24 cellular contexts compared by ENCODE assay signal in the genomic region with DNA sequence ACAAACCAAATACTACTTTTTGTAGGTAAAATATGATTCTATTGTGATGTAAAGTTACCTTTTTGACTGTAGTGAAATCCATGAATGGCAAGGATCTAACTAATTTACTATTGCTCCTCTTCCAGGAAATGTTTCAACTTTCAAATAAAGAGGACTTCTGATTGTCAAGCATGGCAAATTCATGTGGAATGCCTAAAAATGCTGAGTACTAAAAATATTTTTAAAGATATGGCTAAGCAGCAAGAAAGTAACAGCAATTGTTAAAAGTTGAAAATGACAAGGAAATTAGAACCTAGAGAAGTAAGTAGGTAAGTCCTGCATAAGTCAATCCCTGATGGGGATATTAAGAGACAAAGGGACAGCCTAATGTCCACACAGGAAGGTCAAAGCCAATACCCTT.
DNase-seq lines count a peak whose midpoint lies in the region; ATAC-seq, FAIRE-seq and TF ChIP-seq lines count a peak whose summit lies in the region.
"Had no signal": no experiment of that assay in that cellular context is flagged by ENCODE, and none has a peak within 500 bp of the region (broad histone marks: within the 10 kb centered on the region; RNA-seq: fewer than 3 reads in every experiment).

No MANE protein-coding gene starts in this region.

- no peak overlapping the region for H3K4me2 ChIP-seq in K562 (ENCODE audit: insufficient read depth, low read length)
- H3K4me2 ChIP-seq: BLaER1 had no signal

- H3K9me1 ChIP-seq in K562 (ENCODE audit: control insufficient read depth, insufficient read depth, low read length) = no peaks in the 10 kb centered on the region

- H4K20me1 ChIP-seq in K562 (replicated peaks; ENCODE audit: control insufficient read depth, insufficient read depth, low read length) = no peaks in the 10 kb centered on the region

- H3K27ac Mint-ChIP-seq in activated CD8-positive, alpha-beta T cell treated with anti-CD3 and anti-CD28 coated beads for 36 hours = peak overlapping the region; percentile 80
- H3K27ac Mint-ChIP-seq in activated CD8-positive, alpha-beta T cell treated with anti-CD3 and anti-CD28 coated beads, Interleukin-2, amount 10 ng/mL, durations not matched to agents 7 days and 5 days = no peak overlapping the region
- peak overlapping the region; percentile 68 for H3K27ac Mint-ChIP-seq in stimulated activated naive CD8-positive, alpha-beta T cell treated with anti-CD3 and anti-CD28 coated beads, Interleukin-15, Interleukin-2, amounts not matched to agents 100 ng/mL and 50 ng/mL, for 24 hours
- H3K27ac Mint-ChIP-seq in stimulated activated naive CD8-positive, alpha-beta T cell treated with anti-CD3 and anti-CD28 coated beads, Interleukin-15, amount 100 ng/mL, for 72 hours = no peak overlapping the region
- no peak overlapping the region for H3K27ac Mint-ChIP-seq in T-helper 17 cell
- H3K27ac Mint-ChIP-seq: CD4-positive, CD25-positive, alpha-beta regulatory T cell had no signal

- no peak overlapping the region for H3K4me3 ChIP-seq in K562
- H3K4me3 ChIP-seq: BLaER1 had no signal

- no peaks in the 10 kb centered on the region for H3K27me3 Mint-ChIP-seq in activated CD8-positive, alpha-beta T cell treated with anti-CD3 and anti-CD28 coated beads for 36 hours
- H3K27me3 Mint-ChIP-seq in activated CD8-positive, alpha-beta T cell treated with anti-CD3 and anti-CD28 coated beads, Interleukin-2, amount 10 ng/mL, durations not matched to agents 7 days and 5 days (ENCODE audit: low read depth) = no peaks in the 10 kb centered on the region
- H3K27me3 Mint-ChIP-seq in stimulated activated naive CD8-positive, alpha-beta T cell treated with anti-CD3 and anti-CD28 coated beads, Interleukin-15, Interleukin-2, amounts not matched to agents 100 ng/mL and 50 ng/mL, for 24 hours = no peaks in the 10 kb centered on the region
- no peaks in the 10 kb centered on the region for H3K27me3 Mint-ChIP-seq in stimulated activated naive CD8-positive, alpha-beta T cell treated with anti-CD3 and anti-CD28 coated beads, Interleukin-15, amount 100 ng/mL, for 72 hours
- no peaks in the 10 kb centered on the region for H3K27me3 Mint-ChIP-seq in T-helper 17 cell

- TF ChIP-seq RAD21 in K562 (CRISPR knock-in tag; conservative IDR thresholded peaks at IDR 0.05 in 1 of 2, IDR thresholded peaks at IDR 0.05 in 1 of 2) = no peak

- intact Hi-C loops in activated CD8-positive, alpha-beta T cell treated with anti-CD3 and anti-CD28 coated beads for 36 hours (cut with micrococcal nuclease) = loop anchor here (10.0 kb wide), 1 partner anchor 226 kb away; no protein-coding TSS in a partner anchor
- intact Hi-C loops in K562 (cut with micrococcal nuclease) = no loop called here

- H3K9me3 Mint-ChIP-seq in activated CD8-positive, alpha-beta T cell treated with anti-CD3 and anti-CD28 coated beads for 36 hours = no peaks in the 10 kb centered on the region
- no peaks in the 10 kb centered on the region for H3K9me3 Mint-ChIP-seq in activated CD8-positive, alpha-beta T cell treated with anti-CD3 and anti-CD28 coated beads, Interleukin-2, amount 10 ng/mL, durations not matched to agents 7 days and 5 days (ENCODE audit: insufficient read depth)
- no peaks in the 10 kb centered on the region for H3K9me3 Mint-ChIP-seq in stimulated activated naive CD8-positive, alpha-beta T cell treated with anti-CD3 and anti-CD28 coated beads, Interleukin-15, Interleukin-2, amounts not matched to agents 100 ng/mL and 50 ng/mL, for 24 hours
- no peaks in the 10 kb centered on the region for H3K9me3 Mint-ChIP-seq in stimulated activated naive CD8-positive, alpha-beta T cell treated with anti-CD3 and anti-CD28 coated beads, Interleukin-15, amount 100 ng/mL, for 72 hours

- peaks cover 71% of the 10 kb centered on the region for H3K4me1 Mint-ChIP-seq in activated CD8-positive, alpha-beta T cell treated with anti-CD3 and anti-CD28 coated beads for 36 hours (ENCODE audit: low read depth)
- H3K4me1 Mint-ChIP-seq in activated CD8-positive, alpha-beta T cell treated with anti-CD3 and anti-CD28 coated beads, Interleukin-2, amount 10 ng/mL, durations not matched to agents 7 days and 5 days (ENCODE audit: low read depth) = peaks cover 64% of the 10 kb centered on the region
- H3K4me1 Mint-ChIP-seq in stimulated activated naive CD8-positive, alpha-beta T cell treated with anti-CD3 and anti-CD28 coated beads, Interleukin-15, Interleukin-2, amounts not matched to agents 100 ng/mL and 50 ng/mL, for 24 hours (ENCODE audit: low read depth) = peaks cover 83% of the 10 kb centered on the region
- peaks cover 67% of the 10 kb centered on the region for H3K4me1 Mint-ChIP-seq in stimulated activated naive CD8-positive, alpha-beta T cell treated with anti-CD3 and anti-CD28 coated beads, Interleukin-15, amount 100 ng/mL, for 72 hours
- peaks cover 4% of the 10 kb centered on the region for H3K4me1 Mint-ChIP-seq in T-helper 17 cell

- H3K9ac ChIP-seq in K562 (ENCODE audit: insufficient read depth in 1 of 2, low read depth in 2 of 2, low read length in 2 of 2) = no peak overlapping the region
- H3K9ac ChIP-seq: BLaER1 had no signal

- no peak for TF ChIP-seq CTCF in activated CD8-positive, alpha-beta T cell treated with anti-CD3 and anti-CD28 coated beads for 36 hours (IDR thresholded peaks at IDR 0.05)
- no peak for TF ChIP-seq CTCF in K562 (IDR thresholded peaks at IDR 0.05 in 2 of 3, conservative IDR thresholded peaks at IDR 0.05 in 1 of 3; ENCODE audit: insufficient read depth in 2 of 3, low read depth in 1 of 3, low read length in 3 of 3)

- H3K27me3 ChIP-seq in K562 (ENCODE audit: control insufficient read depth in 2 of 2, insufficient read depth in 2 of 2, low read length in 2 of 2) = no peaks in the 10 kb centered on the region
- H3K27me3 ChIP-seq: BLaER1 had no signal

- no peaks in the 10 kb centered on the region for H3K79me2 ChIP-seq in K562 (ENCODE audit: control insufficient read depth, insufficient read depth, low read length)

- DNase-seq in activated CD8-positive, alpha-beta T cell treated with anti-CD3 and anti-CD28 coated beads for 36 hours = no peak
- DNase-seq in activated CD8-positive, alpha-beta T cell treated with anti-CD3 and anti-CD28 coated beads, Interleukin-2, amount 10 ng/mL, durations not matched to agents 7 days and 5 days = no peak
- DNase-seq in stimulated activated naive CD8-positive, alpha-beta T cell treated with anti-CD3 and anti-CD28 coated beads, Interleukin-15, amount 100 ng/mL, for 72 hours = no peak
- DNase-seq in K562 (ENCODE audit: extremely low read depth in 1 of 4, low spot score in 3 of 4) (no peak), NCI-H187 (lab: John Stamatoyannopoulos, UW) (no peak), T-helper 17 cell (no peak)
- DNase-seq: 8988T; CD4-positive, CD25-positive, alpha-beta regulatory T cell; DMS153; DND-41; KBM-7; NCI-H1105 treated with DMSO at 0.1 percent for 48 hours; NCI-H146; NCI-H2029; NCI-H446; NCI-H524 treated with DMSO at 0.1 percent for 48 hours; NCI-H82; NK-92 treated with Interleukin-12 subunit alpha and Interleukin-12 subunit beta, amount 100 ng/mL, for 24 hours; PC-3 had no signal

- H3K27ac ChIP-seq in K562 (ENCODE audit: extremely low read depth, low read depth, low read length) = no peak overlapping the region
- H3K27ac ChIP-seq: BLaER1 had no signal

- BruUV-seq in K562 (replicated peaks; lab: Mats Ljungman, UMichigan) = no TSS peak

- POLR2A ChIA-PET in activated CD8-positive, alpha-beta T cell treated with anti-CD3 and anti-CD28 coated beads for 36 hours (lab: Charles Lee) = no interaction called here
- POLR2A ChIA-PET in activated CD8-positive, alpha-beta T cell treated with anti-CD3 and anti-CD28 coated beads, Interleukin-2, amount 10 ng/mL, durations not matched to agents 7 days and 5 days (lab: Charles Lee) = no interaction called here
- POLR2A ChIA-PET in K562 (lab: Yijun Ruan, JAX) = no interaction called here

- no peak for FAIRE-seq in K562 (lab: Jason Lieb, UNC)
- FAIRE-seq: GM18507 had no signal

- no peaks in the 10 kb centered on the region for H3K4me1 ChIP-seq in K562 (replicated peaks in 1 of 2; ENCODE audit: control insufficient read depth in 2 of 2, insufficient read depth in 2 of 2, low read length in 2 of 2)

- no peak for TF ChIP-seq EP300 in K562 (IDR thresholded peaks at IDR 0.05; ENCODE audit: low read length)

- TF ChIP-seq POLR2A in K562 (conservative IDR thresholded peaks at IDR 0.05) = no peak

- H3K4me3 Mint-ChIP-seq in activated CD8-positive, alpha-beta T cell treated with anti-CD3 and anti-CD28 coated beads for 36 hours = no peak overlapping the region
- no peak overlapping the region for H3K4me3 Mint-ChIP-seq in activated CD8-positive, alpha-beta T cell treated with anti-CD3 and anti-CD28 coated beads, Interleukin-2, amount 10 ng/mL, durations not matched to agents 7 days and 5 days
- H3K4me3 Mint-ChIP-seq in stimulated activated naive CD8-positive, alpha-beta T cell treated with anti-CD3 and anti-CD28 coated beads, Interleukin-15, Interleukin-2, amounts not matched to agents 100 ng/mL and 50 ng/mL, for 24 hours = no peak overlapping the region
- peak overlapping the region in 1 of 2 donors; percentile 44 for H3K4me3 Mint-ChIP-seq in stimulated activated naive CD8-positive, alpha-beta T cell treated with anti-CD3 and anti-CD28 coated beads, Interleukin-15, amount 100 ng/mL, for 72 hours
- no peak overlapping the region for H3K4me3 Mint-ChIP-seq in T-helper 17 cell

- H3K9me3 ChIP-seq in K562 (replicated peaks; ENCODE audit: control insufficient read depth, insufficient read depth, low read depth, low read length) = no peaks in the 10 kb centered on the region
- H3K9me3 ChIP-seq in T-helper 17 cell (ENCODE audit: control insufficient read depth, low read length, poor library complexity, severe bottlenecking) = no peaks in the 10 kb centered on the region
- H3K9me3 ChIP-seq: BLaER1 had no signal

- no peak for ATAC-seq in activated CD8-positive, alpha-beta T cell treated with anti-CD3 and anti-CD28 coated beads for 36 hours
- no peak for ATAC-seq in activated CD8-positive, alpha-beta T cell treated with anti-CD3 and anti-CD28 coated beads, Interleukin-2, amount 10 ng/mL, durations not matched to agents 7 days and 5 days
- ATAC-seq in stimulated activated naive CD8-positive, alpha-beta T cell treated with anti-CD3 and anti-CD28 coated beads, Interleukin-15, amount 100 ng/mL, for 72 hours = no peak
- ATAC-seq in K562 (no peak), T-helper 17 cell (no peak)
- ATAC-seq in activated CD4-positive, CD25-positive, alpha-beta regulatory T cell treated with anti-CD3 and anti-CD28 coated beads, Interleukin-2, amount 50 U/mL, for 24 hours = no peak
- ATAC-seq: HCT116, PC-3 had no signal

- in situ Hi-C loops in K562 (cut with MboI) = no loop called here

- CTCF ChIA-PET in activated CD8-positive, alpha-beta T cell treated with anti-CD3 and anti-CD28 coated beads for 36 hours (lab: Charles Lee) = no interaction called here
- CTCF ChIA-PET in activated CD8-positive, alpha-beta T cell treated with anti-CD3 and anti-CD28 coated beads, Interleukin-2, amount 10 ng/mL, durations not matched to agents 7 days and 5 days (lab: Charles Lee) = no interaction called here
- CTCF ChIA-PET in K562 (lab: Yijun Ruan, JAX; ENCODE audit: low intra/inter-chr PET ratio) = no interaction called here

- H2AFZ ChIP-seq in K562 (ENCODE audit: low read depth, low read length) = no peak overlapping the region

- peaks cover 53% of the 10 kb centered on the region for H3K36me3 Mint-ChIP-seq in activated CD8-positive, alpha-beta T cell treated with anti-CD3 and anti-CD28 coated beads for 36 hours (ENCODE audit: low read depth)
- H3K36me3 Mint-ChIP-seq in activated CD8-positive, alpha-beta T cell treated with anti-CD3 and anti-CD28 coated beads, Interleukin-2, amount 10 ng/mL, durations not matched to agents 7 days and 5 days (ENCODE audit: low read depth) = peaks cover 38% of the 10 kb centered on the region
- peaks cover 60% of the 10 kb centered on the region for H3K36me3 Mint-ChIP-seq in stimulated activated naive CD8-positive, alpha-beta T cell treated with anti-CD3 and anti-CD28 coated beads, Interleukin-15, Interleukin-2, amounts not matched to agents 100 ng/mL and 50 ng/mL, for 24 hours (ENCODE audit: low read depth)
- no peaks in the 10 kb centered on the region for H3K36me3 Mint-ChIP-seq in T-helper 17 cell (ENCODE audit: low read depth)
- H3K36me3 Mint-ChIP-seq: CD4-positive, CD25-positive, alpha-beta regulatory T cell had no signal

- no peaks in the 10 kb centered on the region for H3K36me3 ChIP-seq in K562 (ENCODE audit: control insufficient read depth, insufficient read depth, low read length)
- H3K36me3 ChIP-seq: BLaER1 had no signal

Comparison
In these comparisons a context has a peak if more than half of its experiments do, and no peak if none do; other contexts are left out.
1. H3K27ac Mint-ChIP-seq: peak in activated CD8-positive, alpha-beta T cell treated with anti-CD3 and anti-CD28 coated beads for 36 hours (single experiment) and stimulated activated naive CD8-positive, alpha-beta T cell treated with anti-CD3 and anti-CD28 coated beads, Interleukin-15, Interleukin-2, amounts not matched to agents 100 ng/mL and 50 ng/mL, for 24 hours (single experiment); none in activated CD8-positive, alpha-beta T cell treated with anti-CD3 and anti-CD28 coated beads, Interleukin-2, amount 10 ng/mL, durations not matched to agents 7 days and 5 days (single experiment), stimulated activated naive CD8-positive, alpha-beta T cell treated with anti-CD3 and anti-CD28 coated beads, Interleukin-15, amount 100 ng/mL, for 72 hours (0 of 2) and T-helper 17 cell (single experiment).